ENCODE assay signal across 22 cellular contexts in genomic region chr2:239716009-239716408, GRCh38.
DNase-seq lines count a peak whose midpoint lies in the region; ATAC-seq, FAIRE-seq and TF ChIP-seq lines count a peak whose summit lies in the region.
"Had no signal": no experiment of that assay in that cellular context is flagged by ENCODE, and none has a peak within 500 bp of the region (broad histone marks: within the 10 kb centered on the region; RNA-seq: fewer than 3 reads in every experiment).

No MANE protein-coding gene starts in this region.

- no peak for FAIRE-seq in pancreas (lab: Jason Lieb, UNC)
- FAIRE-seq: A204.1, D721Med, GM18507, H54 had no signal

- H3K27ac Mint-ChIP-seq in WTC11 (peak overlapping the region; percentile 3), nephron progenitor cell (peak overlapping the region; percentile 11), type B pancreatic cell (peak overlapping the region; percentile 9)
- H3K27ac Mint-ChIP-seq: CD4-positive, alpha-beta T cell; IgD-negative memory B cell had no signal

- ATAC-seq in WTC11: no peak
- no peak for ATAC-seq in pancreas
- ATAC-seq: Panc1 had no signal

- CTCF ChIA-PET in WTC11 (lab: Charles Lee): no interaction called here

- no peak overlapping the region for H3K4me3 ChIP-seq in pancreas
- H3K4me3 ChIP-seq: BLaER1 treated with 17β-estradiol and CSF1 and Interleukin-3, amounts not matched to agents 10 nM and 100 nM had no signal

- DNase-seq in WTC11 (ENCODE audit: low spot score) (no peak), caudate nucleus (lab: John Stamatoyannopoulos, UW) (no peak), nephron progenitor cell (no peak), type B pancreatic cell (ENCODE audit: extremely low spot score, unreplicated experiment) (no peak), HuH-7 (ENCODE audit: low spot score) (no peak), LoVo (ENCODE audit: low spot score) (no peak), pancreas (no peak)
- DNase-seq: NCI-H1048, NCI-H1694, NCI-H2029 treated with DMSO at 0.1 percent for 48 hours, NCI-H446 treated with DMSO at 0.1 percent for 48 hours, NCI-H82, SHP77 treated with DMSO at 0.1 percent for 48 hours had no signal

- no peak for TF ChIP-seq CTCF in WTC11 (IDR thresholded peaks at IDR 0.05)
- TF ChIP-seq CTCF in nephron progenitor cell (IDR thresholded peaks at IDR 0.05): no peak
- TF ChIP-seq CTCF in type B pancreatic cell (conservative IDR thresholded peaks at IDR 0.05): no peak
- no peak for TF ChIP-seq CTCF in pancreas (IDR thresholded peaks at IDR 0.05)

- POLR2A ChIA-PET in WTC11 (lab: Charles Lee): no interaction called here

- H3K36me3 Mint-ChIP-seq in WTC11: peaks cover 8% of the 10 kb centered on the region
- peaks cover 4% of the 10 kb centered on the region for H3K36me3 Mint-ChIP-seq in nephron progenitor cell (ENCODE audit: low read depth)
- H3K36me3 Mint-ChIP-seq in type B pancreatic cell: no peaks in the 10 kb centered on the region
- H3K36me3 Mint-ChIP-seq: IgD-negative memory B cell had no signal

- 83 to 84% methylated on average over 6 of the region's 6 CpGs for WGBS in pancreas, 2 donors

- no peaks in the 10 kb centered on the region for H3K9me3 ChIP-seq in pancreas

- H3K27ac ChIP-seq in caudate nucleus (ENCODE audit: low read depth, low read length): peak overlapping the region; percentile 83
- H3K27ac ChIP-seq in pancreas: no peak overlapping the region
- H3K27ac ChIP-seq: BLaER1 treated with 17β-estradiol and CSF1 and Interleukin-3, amounts not matched to agents 10 nM and 100 nM; KMS-11 had no signal

- H3K4me1 Mint-ChIP-seq in WTC11 (0 out of 2 replicates have a peak, but pooled peaks cover 5% of the 10 kb centered on the region), nephron progenitor cell (peaks cover 14% of the 10 kb centered on the region), type B pancreatic cell (ENCODE audit: unreplicated experiment) (peaks cover 20% of the 10 kb centered on the region)

- no peaks in the 10 kb centered on the region for H3K4me1 ChIP-seq in pancreas

- H3K27me3 Mint-ChIP-seq in WTC11 (ENCODE audit: low read depth): peaks cover 2% of the 10 kb centered on the region; the same call in 1 of the 2 replicates
- H3K27me3 Mint-ChIP-seq in nephron progenitor cell (ENCODE audit: low read depth, poor library complexity): peaks cover 21% of the 10 kb centered on the region
- H3K27me3 Mint-ChIP-seq in type B pancreatic cell: peaks cover under 1% of the 10 kb centered on the region

- H3K36me3 ChIP-seq in pancreas: no peaks in the 10 kb centered on the region

- H3K27me3 ChIP-seq in pancreas: no peaks in the 10 kb centered on the region
- H3K27me3 ChIP-seq: BLaER1 treated with 17β-estradiol and CSF1 and Interleukin-3, amounts not matched to agents 10 nM and 100 nM had no signal

- no peak overlapping the region for H3K4me3 Mint-ChIP-seq in WTC11
- H3K4me3 Mint-ChIP-seq in nephron progenitor cell: no peak overlapping the region
- H3K4me3 Mint-ChIP-seq in type B pancreatic cell: no peak overlapping the region
- H3K4me3 Mint-ChIP-seq: CD4-positive, alpha-beta T cell; IgD-negative memory B cell had no signal

- intact Hi-C loops in pancreas (cut with DNase I): no loop called here

- H3K9me3 Mint-ChIP-seq in WTC11 (peaks cover 34% of the 10 kb centered on the region), nephron progenitor cell (peaks cover 37% of the 10 kb centered on the region), type B pancreatic cell (peaks cover 4% of the 10 kb centered on the region)

TF ChIP-seq in WTC11, 78 proteins besides CTCF, POLR2A, EP300 and RAD21:
- no peak for TF ChIP-seq E2F4 (CRISPR knock-in tag; IDR thresholded peaks at IDR 0.05; ENCODE audit: borderline replicate concordance, low read depth)
- TF ChIP-seq USF1 (CRISPR knock-in tag; IDR thresholded peaks at IDR 0.05): no peak
- no peak for TF ChIP-seq RELA (CRISPR knock-in tag; IDR thresholded peaks at IDR 0.05; ENCODE audit: borderline replicate concordance)
- TF ChIP-seq PREB (CRISPR knock-in tag; IDR thresholded peaks at IDR 0.05; ENCODE audit: borderline replicate concordance): no peak
- no peak for TF ChIP-seq KAT7 (CRISPR knock-in tag; IDR thresholded peaks at IDR 0.05; ENCODE audit: borderline replicate concordance)
- TF ChIP-seq E2F5 (CRISPR knock-in tag; IDR thresholded peaks at IDR 0.05): no peak
- TF ChIP-seq HMGXB4 (CRISPR knock-in tag; IDR thresholded peaks at IDR 0.05): no peak
- TF ChIP-seq MXD4 (CRISPR knock-in tag; IDR thresholded peaks at IDR 0.05; ENCODE audit: borderline replicate concordance): no peak
- no peak for TF ChIP-seq IRF2 (CRISPR knock-in tag; IDR thresholded peaks at IDR 0.05; ENCODE audit: borderline replicate concordance, low read depth)
- TF ChIP-seq CDX4 (CRISPR knock-in tag; IDR thresholded peaks at IDR 0.05; ENCODE audit: borderline replicate concordance): no peak
